Comparison of ENCODE assay signal across 9 cellular contexts in the genomic region with DNA sequence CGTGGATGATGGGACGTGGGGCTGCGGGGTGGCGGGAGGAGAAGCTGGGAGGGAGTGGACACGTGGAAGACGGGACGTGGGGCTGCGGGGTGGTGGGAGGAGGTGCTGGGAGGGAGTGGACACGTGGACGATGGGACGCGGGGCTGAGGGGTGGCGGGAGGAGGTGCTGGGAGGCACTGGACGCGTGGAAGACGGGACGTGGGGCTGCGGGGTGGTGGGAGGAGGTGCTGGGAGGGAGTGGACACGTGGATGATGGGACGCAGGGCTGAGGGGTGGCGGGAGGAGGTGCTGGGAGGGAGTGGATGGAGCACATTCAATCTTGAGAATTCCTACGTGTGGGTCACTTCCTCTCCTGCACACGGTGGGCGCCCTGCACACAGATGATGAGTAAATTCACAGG. TPM values are rescaled to one million over a fixed set of nuclear protein-coding genes. Genes with fewer than 3 reads are reported as not detected.
"Had no signal": no experiment of that assay in that cellular context is flagged by ENCODE, and none has a peak within 500 bp of the region (broad histone marks: within the 10 kb centered on the region; RNA-seq: fewer than 3 reads in every experiment).

No MANE protein-coding gene starts in this region.

RNA-seq across cellular contexts. Expression of gene FOXL3, which starts 7.2 kb away (rescaled TPM):
- total RNA-seq: LHCN-M2, MCF 10A, NCI-H460, OCI-LY7, PC-9, Right ventricle myocardium inferior, RPMI7951, SJCRH30, SK-MEL-5 had no signal
